35 cellular contexts compared by ENCODE assay signal in genomic region chr18:2380101-2380500, GRCh38.
"Had no signal": no experiment of that assay in that cellular context is flagged by ENCODE, and none has a peak within 500 bp of the region (broad histone marks: within the 10 kb centered on the region; RNA-seq: fewer than 3 reads in every experiment).

No MANE protein-coding gene starts in this region.

- H3K27me3 ChIP-seq: MG63 had no signal

- H3K27ac ChIP-seq: RWPE1, SJCRH30, SK-N-MC had no signal

- H3K9me3 ChIP-seq: MG63, SJCRH30 had no signal

- H3K36me3 ChIP-seq: MG63, SJCRH30 had no signal

- FAIRE-seq: RCC 7860 had no signal

- H3K4me3 Mint-ChIP-seq: T-cell had no signal

- DNase-seq: Kasumi-1, MG63, NCI-H1048, NCI-H1092 treated with DMSO at 0.1 percent for 48 hours, NCI-H1105 treated with DMSO at 0.1 percent for 48 hours, NCI-H1417, NCI-H1436, NCI-H146, NCI-H1694, NCI-H187, NCI-H1930, NCI-H2029 treated with DMSO at 0.1 percent for 48 hours, NCI-H2081 treated with DMSO at 0.1 percent for 48 hours, NCI-H2107, NCI-H2171, NCI-H226, NCI-H446 treated with DMSO at 0.1 percent for 48 hours, NCI-H510A, NCI-H524, NCI-H526, NCI-H69, NCI-H748 treated with DMSO at 0.1 percent for 48 hours, NCI-H82, OCI-M1, PC-3, SHP77, SIG-M5, SJCRH30, T-cell had no signal

- ATAC-seq: Panc1, PC-3, Right ventricle myocardium inferior, SK-N-SH treated with all-trans-retinoic acid at 6 μM for 48 hours, T-cell had no signal

- H3K27ac Mint-ChIP-seq: T-cell had no signal

- H3K36me3 Mint-ChIP-seq: T-cell had no signal

- H3K4me1 Mint-ChIP-seq: T-cell had no signal

- H3K4me3 ChIP-seq: MG63, SJCRH30, SK-N-MC had no signal

- H3K4me1 ChIP-seq: SJCRH30 had no signal
